ENCODE assay signal across 9 cellular contexts in genomic region chr10:68871731-68872342, GRCh38. TPM values are rescaled to one million over a fixed set of nuclear protein-coding genes. Genes with fewer than 3 reads are reported as not detected.
DNase-seq lines count a peak whose midpoint lies in the region; ATAC-seq, FAIRE-seq and TF ChIP-seq lines count a peak whose summit lies in the region.
"Had no signal": no experiment of that assay in that cellular context is flagged by ENCODE, and none has a peak within 500 bp of the region (broad histone marks: within the 10 kb centered on the region; RNA-seq: fewer than 3 reads in every experiment).

No MANE protein-coding gene starts in this region.

- H3K27ac ChIP-seq in ectodermal cell (ENCODE audit: insufficient read depth, low read depth, low read length, poor library complexity, severe bottlenecking) (peak overlapping the region; percentile 93), pancreas (no peak overlapping the region)

- FAIRE-seq in pancreas (lab: Jason Lieb, UNC): peak; percentile 20
- FAIRE-seq in HTR-8/SVneo (lab: Jason Lieb, UNC): no peak

- intact Hi-C loops in pancreas (cut with DNase I): no loop called here

- H3K4me3 ChIP-seq in ectodermal cell (ENCODE audit: insufficient read depth, low read depth, low read length) (no peak overlapping the region), pancreas (no peak overlapping the region)
- H3K4me3 ChIP-seq: uterus had no signal

- H3K27me3 ChIP-seq in ectodermal cell (ENCODE audit: control insufficient read depth, insufficient read depth, low read length, poor library complexity, severe bottlenecking) (no peaks in the 10 kb centered on the region), pancreas (no peaks in the 10 kb centered on the region)
- H3K27me3 ChIP-seq: uterus had no signal

- 11 to 14% methylated on average over 3 to 4 of the region's 5 CpGs for WGBS in ectodermal cell, 2 experiments
- 45 to 52% methylated on average over 5 of the region's 5 CpGs for WGBS in pancreas, 2 donors

- peaks cover 8% of the 10 kb centered on the region for H3K36me3 ChIP-seq in ectodermal cell (ENCODE audit: control insufficient read depth, insufficient read depth, low read length)
- H3K36me3 ChIP-seq in pancreas: no peaks in the 10 kb centered on the region
- H3K36me3 ChIP-seq: uterus had no signal

- peaks cover 41% of the 10 kb centered on the region for H3K4me1 ChIP-seq in ectodermal cell (ENCODE audit: control insufficient read depth, insufficient read depth, low read length)
- peaks cover 0 to 7% (median 0%) of the 10 kb centered on the region in 3 donors for H3K4me1 ChIP-seq in pancreas
- H3K4me1 ChIP-seq: uterus had no signal

- TF ChIP-seq CTCF in pancreas (IDR thresholded peaks at IDR 0.05): no peak

- H3K9me3 ChIP-seq in ectodermal cell (ENCODE audit: control insufficient read depth, low read length): no peaks in the 10 kb centered on the region
- H3K9me3 ChIP-seq in pancreas: no peaks in the 10 kb centered on the region
- H3K9me3 ChIP-seq: uterus had no signal

- DNase-seq in Daoy (ENCODE audit: low read depth) (peak; percentile 83), NCI-H2196 (lab: John Stamatoyannopoulos, UW; ENCODE audit: unreplicated experiment) (peak; percentile 77), pancreas (no peak), HTR-8/SVneo (ENCODE audit: insufficient read length, low spot score) (no peak)
- no peak for DNase-seq in activated CD8-positive, alpha-beta memory T cell treated with anti-CD3 and anti-CD28 coated beads for 24 hours

- ATAC-seq in pancreas: peak in 3 of 4 donors; percentile 60 to 74 (median 64)
- ATAC-seq in GM19328 (IDR thresholded peaks at IDR 0.05; ENCODE audit: unreplicated experiment): no peak
- no peak for ATAC-seq in HG02678 (IDR thresholded peaks at IDR 0.05; ENCODE audit: unreplicated experiment)

RNA-seq across cellular contexts. Expression of gene DDX50, which starts 29.3 kb away (rescaled TPM):
- total RNA-seq in Daoy (2014; rRNA removed; shearing (Covaris generic)): 44.9 and 47.9 TPM in 2 replicates
- 78.8 TPM for polyA plus RNA-seq in ectodermal cell (2013, experiment 1 of 4)
- 74.7 TPM for polyA plus RNA-seq in ectodermal cell (2013, experiment 2 of 4)
- polyA plus RNA-seq in ectodermal cell (2013, experiment 3 of 4): 62.5 TPM
- polyA plus RNA-seq in ectodermal cell (2013, experiment 4 of 4): 64.2 TPM
- total RNA-seq in pancreas: 10 to 100 TPM; 14.3 to 27.9 (median 18.8) TPM
- 10 to 100 TPM in 1 of 2 donors, 1 to 10 TPM in 1; 9.1 to 18.2 TPM for polyA plus RNA-seq in pancreas

RNA-seq across cellular contexts. Expression of gene STOX1, which starts 44.5 kb away (rescaled TPM):
- 0.80 and 3.0 TPM in 2 replicates for total RNA-seq in Daoy (2014; rRNA removed; shearing (Covaris generic))
- polyA plus RNA-seq in ectodermal cell (2013, experiment 1 of 4): 36.7 TPM
- 44.1 TPM for polyA plus RNA-seq in ectodermal cell (2013, experiment 2 of 4)
- 28.0 TPM for polyA plus RNA-seq in ectodermal cell (2013, experiment 3 of 4)
- 42.0 TPM for polyA plus RNA-seq in ectodermal cell (2013, experiment 4 of 4)
- total RNA-seq in pancreas: 1 to 10 TPM in 5 of 6 donors, under 1 TPM in 1; 0.73 to 1.8 (median 1.1) TPM
- polyA plus RNA-seq in pancreas: 1 to 10 TPM in 1 of 2 donors, under 1 TPM in 1; 0.99 to 1.3 TPM

Comparison
In these comparisons a context has a peak if more than half of its experiments do, and no peak if none do; other contexts are left out.
1. DNase-seq: peak in Daoy (single experiment) and NCI-H2196 (single experiment); none in pancreas (0 of 6), HTR-8/SVneo (single experiment) and activated CD8-positive, alpha-beta memory T cell treated with anti-CD3 and anti-CD28 coated beads for 24 hours (single experiment).
2. ATAC-seq: peak in pancreas (3 of 4); none in GM19328 (single experiment) and HG02678 (single experiment).